In genomic region chr22:37678372-37678771, GRCh38 we compare ENCODE assay signal across 11 cellular contexts. TPM values are rescaled to one million over a fixed set of nuclear protein-coding genes. Genes with fewer than 3 reads are reported as not detected.
DNase-seq lines count a peak whose midpoint lies in the region; ATAC-seq and TF ChIP-seq lines count a peak whose summit lies in the region.
"Had no signal": no experiment of that assay in that cellular context is flagged by ENCODE, and none has a peak within 500 bp of the region (broad histone marks: within the 10 kb centered on the region; RNA-seq: fewer than 3 reads in every experiment).

No MANE protein-coding gene starts in this region.

- peaks cover 35 to 42% of the 10 kb centered on the region in 2 donors for H3K4me1 Mint-ChIP-seq in natural killer cell treated with Interleukin-12 subunit alpha and Interleukin-12 subunit beta and Interleukin-15 and Interleukin-18, amount 100 ng/mL, for 72 hours (ENCODE audit: low read depth in 2 of 2)

- peak overlapping the region; percentile 60 for H3K27ac ChIP-seq in IMR-90 (ENCODE audit: insufficient read depth, low read length)
- peak overlapping the region; percentile 33 to 93 for H3K27ac ChIP-seq in breast epithelium
- H3K27ac ChIP-seq: upper lobe of right lung had no signal

- no TSS peak for BruUV-seq in IMR-90 (replicated peaks; lab: Mats Ljungman, UMichigan)

- peak overlapping the region; percentile 65 for H3K9ac ChIP-seq in IMR-90 (ENCODE audit: low read depth, low read length)

- no peak overlapping the region for H3K4me3 Mint-ChIP-seq in natural killer cell treated with Interleukin-12 subunit alpha and Interleukin-12 subunit beta and Interleukin-15 and Interleukin-18, amount 100 ng/mL, for 72 hours

- no peaks in the 10 kb centered on the region for H3K27me3 ChIP-seq in IMR-90 (ENCODE audit: control insufficient read depth, insufficient read depth, low read length)
- H3K27me3 ChIP-seq in breast epithelium = no peaks in the 10 kb centered on the region
- H3K27me3 ChIP-seq: upper lobe of right lung had no signal

- no peaks in the 10 kb centered on the region; the same call in 1 of the 2 replicates for H3K9me1 ChIP-seq in IMR-90 (ENCODE audit: insufficient read depth, low read length)

- H2AK9ac ChIP-seq in IMR-90 (replicated peaks; ENCODE audit: low read depth, low read length, poor library complexity) = peak overlapping the region; percentile 70

- no peak overlapping the region for H2BK20ac ChIP-seq in IMR-90 (ENCODE audit: low read depth, low read length)

- no peak overlapping the region for H4K8ac ChIP-seq in IMR-90 (ENCODE audit: low read depth in 2 of 2, low read length in 2 of 2)

- in situ Hi-C loops in IMR-90 (cut with MboI; ENCODE audit: low sequenced_read_pairs) = no loop called here

- TF ChIP-seq CTCF in AG10803 (conservative IDR thresholded peaks at IDR 0.05; ENCODE audit: low read length) (no peak), IMR-90 (conservative IDR thresholded peaks at IDR 0.05; ENCODE audit: low read depth, low read length) (no peak), breast epithelium (IDR thresholded peaks at IDR 0.05) (no peak)

- peak overlapping the region; percentile 62; the same call in 1 of the 2 replicates for H3K23ac ChIP-seq in IMR-90 (ENCODE audit: low read depth, low read length)

- ATAC-seq in IMR-90 (ENCODE audit: low read depth) (no peak), GM18868 (IDR thresholded peaks at IDR 0.05; ENCODE audit: unreplicated experiment) (no peak)
- no peak for ATAC-seq in natural killer cell treated with Interleukin-12 subunit alpha and Interleukin-12 subunit beta and Interleukin-15 and Interleukin-18, amount 100 ng/mL, for 72 hours
- ATAC-seq: activated naive CD4-positive, alpha-beta T cell treated with anti-CD3 and anti-CD28 coated beads, Interleukin-2, amount 50 U/mL, for 72 hours; upper lobe of right lung had no signal

- H2BK15ac ChIP-seq in IMR-90 (ENCODE audit: low read depth, low read length) = no peak overlapping the region

- TF ChIP-seq RAD21 in IMR-90 (IDR thresholded peaks at IDR 0.05; ENCODE audit: low read length) = no peak

- peaks cover 69% of the 10 kb centered on the region for H4K20me1 ChIP-seq in IMR-90 (ENCODE audit: insufficient read depth, low read length)

- H3K36me3 ChIP-seq in IMR-90 (ENCODE audit: control insufficient read depth, insufficient read depth, low read length) (peaks cover 28% of the 10 kb centered on the region), breast epithelium (no peaks in the 10 kb centered on the region)
- H3K36me3 ChIP-seq: upper lobe of right lung had no signal

- POLR2A ChIA-PET in IMR-90 (lab: Charles Lee; ENCODE audit: unreplicated experiment) = interaction anchor here (0.5 to 1.0 kb wide), 2 partner anchors 17 to 111 kb away, joined by 3 to 17 read pairs; no protein-coding TSS in a partner anchor

- no peak overlapping the region; the same call in 1 of the 2 replicates for H3K4ac ChIP-seq in IMR-90 (ENCODE audit: low read depth, low read length)

- peak overlapping the region; percentile 89 to 90 for H3K27ac Mint-ChIP-seq in natural killer cell treated with Interleukin-12 subunit alpha and Interleukin-12 subunit beta and Interleukin-15 and Interleukin-18, amount 100 ng/mL, for 72 hours

- peaks cover 12 to 50% of the 10 kb centered on the region in 2 experiments; a peak in 3 of 4 replicates for H3K79me1 ChIP-seq in IMR-90 (ENCODE audit: low read depth in 1 of 2, low read length in 2 of 2)

- CTCF ChIA-PET in IMR-90 (lab: Yijun Ruan, JAX) = no interaction called here

- H2BK5ac ChIP-seq in IMR-90 (ENCODE audit: low read depth, low read length, poor library complexity, severe bottlenecking) = peak overlapping the region; percentile 49

- H3K4me3 ChIP-seq in AG10803 (ENCODE audit: low read length) (peak overlapping the region; percentile 99), IMR-90 (ENCODE audit: insufficient read depth, low read depth, low read length) (peak overlapping the region; percentile 14; the same call in 1 of the 2 replicates), breast epithelium (no peak overlapping the region)

- peak overlapping the region; percentile 79 for H3K4me2 ChIP-seq in IMR-90 (ENCODE audit: low read depth, low read length)

- 73% methylated on average over 3 of the region's 18 CpGs; no CpG with 5 or more reads in 1 of the 2 experiments for WGBS in IMR-90 (ENCODE audit: extremely low coverage in 2 of 2, insufficient read length in 1 of 2), 2 experiments

- intact Hi-C loops in IMR-90 (cut with micrococcal nuclease) = loop anchor here (5.0 kb wide), 1 partner anchor 131 kb away; no protein-coding TSS in a partner anchor
- intact Hi-C loops in breast epithelium (cut with DNase I; ENCODE audit: low total_unique reads) = no loop called here

- peak overlapping the region; percentile 63; the same call in 1 of the 2 replicates for H3K56ac ChIP-seq in IMR-90 (ENCODE audit: extremely low read depth, insufficient read depth, low read length)

- H4K91ac ChIP-seq in IMR-90 (ENCODE audit: insufficient read depth, low read depth, low read length) = no peak overlapping the region

- peak overlapping the region; percentile 44 for H2AK5ac ChIP-seq in IMR-90 (ENCODE audit: low read depth, low read length)

- TF ChIP-seq POLR2A in IMR-90 (IDR thresholded peaks at IDR 0.05; ENCODE audit: low read depth, low read length) (no peak), breast epithelium (IDR thresholded peaks at IDR 0.05) (no peak)

- DNase-seq in AG10803 (ENCODE audit: low read depth) (no peak), IMR-90 (no peak), breast epithelium (ENCODE audit: low spot score in 2 of 2) (no peak), OCI-M2 (lab: John Stamatoyannopoulos, UW; ENCODE audit: unreplicated experiment) (no peak), mesenteric fat pad (ENCODE audit: low spot score) (no peak), iPS-NIHi11 (ENCODE audit: low spot score) (no peak)
- no peak for DNase-seq in natural killer cell treated with Interleukin-12 subunit alpha and Interleukin-12 subunit beta and Interleukin-15 and Interleukin-18, amount 100 ng/mL, for 72 hours (ENCODE audit: low spot score)
- DNase-seq: COR-L47, upper lobe of right lung had no signal

- no peak overlapping the region for H3K18ac ChIP-seq in IMR-90 (ENCODE audit: low read depth, low read length)

- peak overlapping the region; percentile 11 for H2AFZ ChIP-seq in IMR-90 (replicated peaks; ENCODE audit: low read length, poor library complexity)

- H3K9me3 ChIP-seq in IMR-90 (ENCODE audit: control insufficient read depth, insufficient read depth, low read length) (no peaks in the 10 kb centered on the region), breast epithelium (no peaks in the 10 kb centered on the region)
- H3K9me3 ChIP-seq: upper lobe of right lung had no signal

- H4K5ac ChIP-seq in IMR-90 (ENCODE audit: low read depth, low read length) = no peak overlapping the region

- H3K14ac ChIP-seq in IMR-90 (replicated peaks; ENCODE audit: low read depth, low read length) = peak overlapping the region; percentile 38

- no peaks in the 10 kb centered on the region for H3K36me3 Mint-ChIP-seq in natural killer cell treated with Interleukin-12 subunit alpha and Interleukin-12 subunit beta and Interleukin-15 and Interleukin-18, amount 100 ng/mL, for 72 hours

- no peaks in the 10 kb centered on the region for H3K9me3 Mint-ChIP-seq in natural killer cell treated with Interleukin-12 subunit alpha and Interleukin-12 subunit beta and Interleukin-15 and Interleukin-18, amount 100 ng/mL, for 72 hours
- H3K9me3 Mint-ChIP-seq: activated naive CD4-positive, alpha-beta T cell treated with anti-CD3 and anti-CD28 coated beads, Interleukin-2, amount 50 U/mL, for 72 hours had no signal

- dilution Hi-C loops in IMR-90 (cut with HindIII; ENCODE audit: low sequenced_read_pairs, unreplicated experiment) = no loop called here

- no peaks in the 10 kb centered on the region for H3K27me3 Mint-ChIP-seq in natural killer cell treated with Interleukin-12 subunit alpha and Interleukin-12 subunit beta and Interleukin-15 and Interleukin-18, amount 100 ng/mL, for 72 hours

- H2BK120ac ChIP-seq in IMR-90 (ENCODE audit: low read depth, low read length) = no peak overlapping the region

- H3K4me1 ChIP-seq in IMR-90 (ENCODE audit: control insufficient read depth, insufficient read depth, low read length) = peaks cover 20% of the 10 kb centered on the region
- H3K4me1 ChIP-seq in breast epithelium = peaks cover 0 to 27% of the 10 kb centered on the region in 2 donors

RNA-seq across cellular contexts. Expression of gene LGALS1, which starts 2.9 kb away (rescaled TPM):
- total RNA-seq in IMR-90 (2012; rRNA removed) = 9,081 and 15,383 TPM in 2 replicates
- 11,896 and 18,749 TPM in 2 replicates for polyA plus RNA-seq in IMR-90 (2012; rRNA removed)
- 53,551 and 65,152 TPM in 2 replicates for polyA plus RNA-seq in IMR-90 (2012; cell fraction: cytosol; rRNA removed)
- polyA plus RNA-seq in IMR-90 (2012; cell fraction: nucleus; rRNA removed; ENCODE audit: low replicate concordance) = 5,542 and 13,774 TPM in 2 replicates
- 1,000 to 10,000 TPM in 1 of 3 donors, 100 to 1,000 TPM in 2; 621 to 2,412 (median 641) TPM for total RNA-seq in breast epithelium
- total RNA-seq in natural killer cell treated with Interleukin-12 subunit alpha and Interleukin-12 subunit beta and Interleukin-15 and Interleukin-18, amount 100 ng/mL, for 72 hours = 100 to 1,000 TPM; 290 to 675 TPM
- 1,964 TPM for total RNA-seq in mesenteric fat pad

RNA-seq across cellular contexts. Expression of gene NOL12, which starts 7.8 kb away (rescaled TPM):
- total RNA-seq in IMR-90 (2012; rRNA removed) (16.0 and 29.7 TPM in 2 replicates), breast epithelium (10 to 100 TPM; 24.5 to 29.4 (median 24.6) TPM), mesenteric fat pad (17.3 TPM)
- polyA plus RNA-seq in IMR-90 (2012; rRNA removed) = 25.6 and 25.7 TPM in 2 replicates
- 23.2 and 28.5 TPM in 2 replicates for polyA plus RNA-seq in IMR-90 (2012; cell fraction: cytosol; rRNA removed)
- 44.8 and 73.3 TPM in 2 replicates for polyA plus RNA-seq in IMR-90 (2012; cell fraction: nucleus; rRNA removed; ENCODE audit: low replicate concordance)
- 10 to 100 TPM; 37.4 to 48.3 TPM for total RNA-seq in natural killer cell treated with Interleukin-12 subunit alpha and Interleukin-12 subunit beta and Interleukin-15 and Interleukin-18, amount 100 ng/mL, for 72 hours

RNA-seq across cellular contexts. Expression of gene TRIOBP, which starts 18.5 kb away (rescaled TPM):
- total RNA-seq in IMR-90 (2012; rRNA removed) (46.4 and 47.5 TPM in 2 replicates), breast epithelium (10 to 100 TPM; 78.3 to 95.0 (median 88.3) TPM), mesenteric fat pad (91.7 TPM)
- 65.5 and 69.8 TPM in 2 replicates for polyA plus RNA-seq in IMR-90 (2012; rRNA removed)
- polyA plus RNA-seq in IMR-90 (2012; cell fraction: cytosol; rRNA removed) = 66.8 and 79.6 TPM in 2 replicates
- polyA plus RNA-seq in IMR-90 (2012; cell fraction: nucleus; rRNA removed; ENCODE audit: low replicate concordance) = 42.7 and 68.1 TPM in 2 replicates
- total RNA-seq in natural killer cell treated with Interleukin-12 subunit alpha and Interleukin-12 subunit beta and Interleukin-15 and Interleukin-18, amount 100 ng/mL, for 72 hours = 10 to 100 TPM; 29.9 to 35.1 TPM

RNA-seq across cellular contexts. Expression of gene PDXP, which starts 19.8 kb away (rescaled TPM):
- 5.4 and 5.6 TPM in 2 replicates for total RNA-seq in IMR-90 (2012; rRNA removed)
- polyA plus RNA-seq in IMR-90 (2012; rRNA removed) = 24.1 and 26.5 TPM in 2 replicates
- 17.9 and 18.9 TPM in 2 replicates for polyA plus RNA-seq in IMR-90 (2012; cell fraction: cytosol; rRNA removed)
- 4.8 and 10.9 TPM in 2 replicates for polyA plus RNA-seq in IMR-90 (2012; cell fraction: nucleus; rRNA removed; ENCODE audit: low replicate concordance)
- total RNA-seq in breast epithelium = 1 to 10 TPM; 4.2 to 6.9 (median 4.2) TPM
- 10 to 100 TPM; 43.9 to 58.4 TPM for total RNA-seq in natural killer cell treated with Interleukin-12 subunit alpha and Interleukin-12 subunit beta and Interleukin-15 and Interleukin-18, amount 100 ng/mL, for 72 hours
- 8.5 TPM for total RNA-seq in mesenteric fat pad

RNA-seq across cellular contexts. Expression of gene SH3BP1, which starts 38.9 kb away (rescaled TPM):
- 8.8 and 10.8 TPM in 2 replicates for total RNA-seq in IMR-90 (2012; rRNA removed)
- polyA plus RNA-seq in IMR-90 (2012; rRNA removed) = 30.0 and 33.3 TPM in 2 replicates
- 11.6 and 27.3 TPM in 2 replicates for polyA plus RNA-seq in IMR-90 (2012; cell fraction: cytosol; rRNA removed)
- polyA plus RNA-seq in IMR-90 (2012; cell fraction: nucleus; rRNA removed; ENCODE audit: low replicate concordance) = 67.7 and 113 TPM in 2 replicates
- total RNA-seq in breast epithelium = 1 to 10 TPM; 3.8 to 8.8 (median 7.3) TPM
- total RNA-seq in natural killer cell treated with Interleukin-12 subunit alpha and Interleukin-12 subunit beta and Interleukin-15 and Interleukin-18, amount 100 ng/mL, for 72 hours = 100 to 1,000 TPM; 160 to 229 TPM
- 15.0 TPM for total RNA-seq in mesenteric fat pad

Comparison
In these comparisons a context has a peak if more than half of its experiments do, and no peak if none do; other contexts are left out.
1. H3K4me3 ChIP-seq: peak in AG10803 (single experiment) and IMR-90 (single experiment); none in breast epithelium (0 of 3).